ENCODE assay signal across 9 cellular contexts in the genomic region with DNA sequence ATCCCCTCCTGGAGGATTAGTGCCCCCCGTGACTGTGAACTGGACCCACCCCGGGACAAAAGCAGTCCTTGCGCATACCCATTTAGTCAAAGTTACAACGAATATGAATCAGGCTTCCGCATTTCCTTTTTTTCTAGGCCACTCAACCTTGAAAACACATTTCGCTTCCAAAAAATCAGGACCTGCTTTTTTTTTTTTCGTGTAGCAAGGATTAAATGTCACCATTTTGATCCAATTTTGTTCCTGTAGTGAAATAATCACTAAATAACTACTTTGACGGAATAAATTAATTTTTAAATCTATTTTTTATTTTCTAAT. TPM values are rescaled to one million over a fixed set of nuclear protein-coding genes. Genes with fewer than 3 reads are reported as not detected.
DNase-seq lines count a peak whose midpoint lies in the region; ATAC-seq and TF ChIP-seq lines count a peak whose summit lies in the region.
"Had no signal": no experiment of that assay in that cellular context is flagged by ENCODE, and none has a peak within 500 bp of the region (broad histone marks: within the 10 kb centered on the region; RNA-seq: fewer than 3 reads in every experiment).

No MANE protein-coding gene starts in this region.

- H3K4me2 ChIP-seq in GM23338 = peak overlapping the region; percentile 81

- H3K9me2 ChIP-seq in GM23338 (ENCODE audit: insufficient read depth) = no peaks in the 10 kb centered on the region

- no peaks in the 10 kb centered on the region for H4K20me1 ChIP-seq in GM23338 (replicated peaks; ENCODE audit: insufficient read depth)

- DNase-seq in GM23338 (ENCODE audit: low spot score) (no peak), WTC11 (ENCODE audit: low spot score) (no peak), NCI-H2171 (lab: John Stamatoyannopoulos, UW) (no peak), NCI-H2171 treated with DMSO at 0.1 percent for 48 hours (lab: John Stamatoyannopoulos, UW) (no peak), NCI-H226 (no peak)

- H3K27ac ChIP-seq in GM23338 (ENCODE audit: low read depth) = no peak overlapping the region
- peak overlapping the region in 3 of 4 donors; percentile 30 to 74 (median 70) for H3K27ac ChIP-seq in gastroesophageal sphincter
- H3K27ac ChIP-seq in skeletal muscle tissue (ENCODE audit: low read depth, low read length) = peak overlapping the region; percentile 84

- H3K9me3 Mint-ChIP-seq in GM23338 = no peaks in the 10 kb centered on the region
- no peaks in the 10 kb centered on the region for H3K9me3 Mint-ChIP-seq in WTC11

- WGBS in gastroesophageal sphincter (ENCODE audit: low coverage in 1 of 2), 2 donors = 37 to 43% methylated on average over 8 of the region's 8 CpGs

- no peaks in the 10 kb centered on the region for H3K79me2 ChIP-seq in GM23338 (replicated peaks; ENCODE audit: insufficient read depth)

- H3K4me1 Mint-ChIP-seq in GM23338 = peaks cover 58% of the 10 kb centered on the region
- H3K4me1 Mint-ChIP-seq in WTC11 = peaks cover 62% of the 10 kb centered on the region

- no peak for TF ChIP-seq POLR2A in gastroesophageal sphincter (IDR thresholded peaks at IDR 0.05)

- peaks cover 8% of the 10 kb centered on the region; the same call in 1 of the 2 replicates for H3K27me3 ChIP-seq in GM23338 (ENCODE audit: insufficient read depth)
- H3K27me3 ChIP-seq in gastroesophageal sphincter = no peaks in the 10 kb centered on the region
- H3K27me3 ChIP-seq in skeletal muscle tissue (ENCODE audit: control insufficient read depth in 3 of 3, insufficient read depth in 3 of 3, low read length in 3 of 3) = no peaks in the 10 kb centered on the region

- CTCF ChIA-PET in WTC11 (lab: Charles Lee) = interaction anchor here (0.8 to 1.9 kb wide), 4 partner anchors 11 to 147 kb away, joined by 3 to 7 read pairs (median 4); no protein-coding TSS in a partner anchor

- H3K36me3 ChIP-seq in GM23338 (ENCODE audit: insufficient read depth) = no peaks in the 10 kb centered on the region
- peaks cover 0 to 1% of the 10 kb centered on the region in 2 donors for H3K36me3 ChIP-seq in gastroesophageal sphincter
- peaks cover 0 to 1% (median 0%) of the 10 kb centered on the region in 3 donors for H3K36me3 ChIP-seq in skeletal muscle tissue (ENCODE audit: control insufficient read depth in 3 of 3, insufficient read depth in 3 of 3, low read length in 3 of 3)

- no peak for TF ChIP-seq EP300 in gastroesophageal sphincter (IDR thresholded peaks at IDR 0.05)

- H3F3A ChIP-seq in GM23338 (replicated peaks; ENCODE audit: low read depth) = no peaks in the 10 kb centered on the region

- peak overlapping the region; percentile 96; the same call in 1 of the 2 replicates for H2AFZ ChIP-seq in GM23338

- H3K36me3 Mint-ChIP-seq in GM23338 (ENCODE audit: low read depth) = no peaks in the 10 kb centered on the region
- no peaks in the 10 kb centered on the region for H3K36me3 Mint-ChIP-seq in WTC11

- H3K4me3 ChIP-seq in GM23338 = peak overlapping the region; percentile 66
- peak overlapping the region; percentile 70 to 96 for H3K4me3 ChIP-seq in gastroesophageal sphincter
- peak overlapping the region; percentile 79 to 83 (median 82) for H3K4me3 ChIP-seq in skeletal muscle tissue (ENCODE audit: low read length in 3 of 3)

- ATAC-seq in GM23338 = no peak
- ATAC-seq in WTC11 = no peak
- no peak for ATAC-seq in gastroesophageal sphincter
- ATAC-seq in HG03439 (IDR thresholded peaks at IDR 0.05; ENCODE audit: unreplicated experiment) = no peak

- H3K9ac ChIP-seq in skeletal muscle tissue (ENCODE audit: low read depth in 1 of 3, low read length in 3 of 3) = peak overlapping the region; percentile 58 to 88 (median 86)

- TF ChIP-seq CTCF in GM23338 (conservative IDR thresholded peaks at IDR 0.05; ENCODE audit: low read depth in 2 of 2) (no peak; a peak in 1 of 4 replicates), WTC11 (IDR thresholded peaks at IDR 0.05) (no peak; the same call in 1 of the 2 replicates), gastroesophageal sphincter (IDR thresholded peaks at IDR 0.05) (no peak)

- POLR2A ChIA-PET in WTC11 (lab: Charles Lee) = no interaction called here

- peak overlapping the region; percentile 89; the same call in 1 of the 2 replicates for H3K27ac Mint-ChIP-seq in GM23338
- peak overlapping the region; percentile 91 for H3K27ac Mint-ChIP-seq in WTC11

- H3K4me3 Mint-ChIP-seq in GM23338 (peak overlapping the region; percentile 90), WTC11 (peak overlapping the region; percentile 89)

- H3K27me3 Mint-ChIP-seq in GM23338 (ENCODE audit: insufficient read depth, low read depth, poor library complexity) (peaks cover 4% of the 10 kb centered on the region), WTC11 (ENCODE audit: low read depth) (peaks cover 6% of the 10 kb centered on the region)

- H3K9me3 ChIP-seq in gastroesophageal sphincter = no peaks in the 10 kb centered on the region
- H3K9me3 ChIP-seq in skeletal muscle tissue (ENCODE audit: control insufficient read depth in 3 of 3, low read length in 3 of 3) = no peaks in the 10 kb centered on the region

- peaks cover 63% of the 10 kb centered on the region for H3K4me1 ChIP-seq in GM23338 (ENCODE audit: insufficient read depth)
- H3K4me1 ChIP-seq in gastroesophageal sphincter = peaks cover 0 to 13% (median 4%) of the 10 kb centered on the region in 3 donors
- peaks cover 3 to 5% (median 4%) of the 10 kb centered on the region in 3 donors for H3K4me1 ChIP-seq in skeletal muscle tissue (ENCODE audit: control insufficient read depth in 3 of 3, insufficient read depth in 3 of 3, low read length in 3 of 3)

TF ChIP-seq in GM23338, 12 proteins besides CTCF, POLR2A, EP300 and RAD21 (continues in another document):
- TF ChIP-seq CREB1 (CRISPR knock-in tag; IDR thresholded peaks at IDR 0.05; ENCODE audit: low read depth) = no peak
- no peak for TF ChIP-seq POLR2AphosphoS5 (IDR thresholded peaks at IDR 0.05; ENCODE audit: low read depth)
- no peak for TF ChIP-seq EZH2 (IDR thresholded peaks at IDR 0.05; ENCODE audit: low read depth, unreplicated experiment)
- TF ChIP-seq, protein P1, sequence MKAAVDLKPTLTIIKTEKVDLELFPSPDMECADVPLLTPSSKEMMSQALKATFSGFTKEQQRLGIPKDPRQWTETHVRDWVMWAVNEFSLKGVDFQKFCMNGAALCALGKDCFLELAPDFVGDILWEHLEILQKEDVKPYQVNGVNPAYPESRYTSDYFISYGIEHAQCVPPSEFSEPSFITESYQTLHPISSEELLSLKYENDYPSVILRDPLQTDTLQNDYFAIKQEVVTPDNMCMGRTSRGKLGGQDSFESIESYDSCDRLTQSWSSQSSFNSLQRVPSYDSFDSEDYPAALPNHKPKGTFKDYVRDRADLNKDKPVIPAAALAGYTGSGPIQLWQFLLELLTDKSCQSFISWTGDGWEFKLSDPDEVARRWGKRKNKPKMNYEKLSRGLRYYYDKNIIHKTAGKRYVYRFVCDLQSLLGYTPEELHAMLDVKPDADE (IDR thresholded peaks at IDR 0.05) = no peak

TF ChIP-seq in WTC11, 78 proteins besides CTCF, POLR2A, EP300 and RAD21 (continues in another document):
- TF ChIP-seq ZNF138 (CRISPR knock-in tag; conservative IDR thresholded peaks at IDR 0.05) (no peak), NR3C1 (CRISPR knock-in tag; conservative IDR thresholded peaks at IDR 0.05; ENCODE audit: low read depth) (no peak), ZNF671 (CRISPR knock-in tag; IDR thresholded peaks at IDR 0.05) (no peak), ATF1 (CRISPR knock-in tag; IDR thresholded peaks at IDR 0.05) (no peak), ETV6 (CRISPR knock-in tag; IDR thresholded peaks at IDR 0.05) (no peak), ELF4 (CRISPR knock-in tag; IDR thresholded peaks at IDR 0.05; ENCODE audit: low read depth) (no peak), CBFB (CRISPR knock-in tag; IDR thresholded peaks at IDR 0.05; ENCODE audit: low read depth) (no peak), MYBL2 (CRISPR knock-in tag; IDR thresholded peaks at IDR 0.05) (no peak), ZNF121 (CRISPR knock-in tag; IDR thresholded peaks at IDR 0.05) (no peak), TP53 (CRISPR knock-in tag; IDR thresholded peaks at IDR 0.05) (no peak), JAZF1 (CRISPR knock-in tag; IDR thresholded peaks at IDR 0.05) (no peak), FOXJ3 (CRISPR knock-in tag; IDR thresholded peaks at IDR 0.05; ENCODE audit: borderline replicate concordance) (no peak)
- TF ChIP-seq, protein P2, sequence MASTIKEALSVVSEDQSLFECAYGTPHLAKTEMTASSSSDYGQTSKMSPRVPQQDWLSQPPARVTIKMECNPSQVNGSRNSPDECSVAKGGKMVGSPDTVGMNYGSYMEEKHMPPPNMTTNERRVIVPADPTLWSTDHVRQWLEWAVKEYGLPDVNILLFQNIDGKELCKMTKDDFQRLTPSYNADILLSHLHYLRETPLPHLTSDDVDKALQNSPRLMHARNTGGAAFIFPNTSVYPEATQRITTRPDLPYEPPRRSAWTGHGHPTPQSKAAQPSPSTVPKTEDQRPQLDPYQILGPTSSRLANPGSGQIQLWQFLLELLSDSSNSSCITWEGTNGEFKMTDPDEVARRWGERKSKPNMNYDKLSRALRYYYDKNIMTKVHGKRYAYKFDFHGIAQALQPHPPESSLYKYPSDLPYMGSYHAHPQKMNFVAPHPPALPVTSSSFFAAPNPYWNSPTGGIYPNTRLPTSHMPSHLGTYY (CRISPR knock-in tag; IDR thresholded peaks at IDR 0.05) = no peak
- TF ChIP-seq, protein P3, sequence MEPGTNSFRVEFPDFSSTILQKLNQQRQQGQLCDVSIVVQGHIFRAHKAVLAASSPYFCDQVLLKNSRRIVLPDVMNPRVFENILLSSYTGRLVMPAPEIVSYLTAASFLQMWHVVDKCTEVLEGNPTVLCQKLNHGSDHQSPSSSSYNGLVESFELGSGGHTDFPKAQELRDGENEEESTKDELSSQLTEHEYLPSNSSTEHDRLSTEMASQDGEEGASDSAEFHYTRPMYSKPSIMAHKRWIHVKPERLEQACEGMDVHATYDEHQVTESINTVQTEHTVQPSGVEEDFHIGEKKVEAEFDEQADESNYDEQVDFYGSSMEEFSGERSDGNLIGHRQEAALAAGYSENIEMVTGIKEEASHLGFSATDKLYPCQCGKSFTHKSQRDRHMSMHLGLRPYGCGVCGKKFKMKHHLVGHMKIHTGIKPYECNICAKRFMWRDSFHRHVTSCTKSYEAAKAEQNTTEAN (CRISPR knock-in tag; IDR thresholded peaks at IDR 0.05) = no peak

RNA-seq across cellular contexts. Expression of a gene that starts 0.5 kb away (rescaled TPM):
- total RNA-seq in GM23338 (2014; rRNA removed; shearing (Covaris generic)) = 1.7 and 3.3 TPM in 2 replicates
- polyA plus RNA-seq in GM23338 (2016; fragmentation: Nextera tagmentation; extraction: Ambion mirVana) = 2.0 and 2.3 TPM in 2 replicates
- 0.85 to 2.1 TPM (median 1.8 TPM) in 3 replicates for total RNA-seq in WTC11 (2021)
- 1 to 10 TPM in 3 of 4 donors, under 1 TPM in 1; 0.69 to 2.3 (median 1.4) TPM for total RNA-seq in gastroesophageal sphincter
- 1.0 TPM for total RNA-seq in skeletal muscle tissue
- polyA plus RNA-seq: aorta had no signal

RNA-seq across cellular contexts. Expression of a gene that starts 59.6 kb away (rescaled TPM):
- 36.6 and 39.2 TPM in 2 replicates for total RNA-seq in GM23338 (2014; rRNA removed; shearing (Covaris generic))
- polyA plus RNA-seq in GM23338 (2016; fragmentation: Nextera tagmentation; extraction: Ambion mirVana) = 31.2 and 33.4 TPM in 2 replicates
- total RNA-seq in WTC11 (2021) (25.8 to 29.9 TPM (median 26.5 TPM) in 3 replicates), gastroesophageal sphincter (10 to 100 TPM; 10.9 to 13.6 (median 12.5) TPM), skeletal muscle tissue (7.3 TPM)
